1 cellular context compared by ENCODE assay signal in the genomic region with DNA sequence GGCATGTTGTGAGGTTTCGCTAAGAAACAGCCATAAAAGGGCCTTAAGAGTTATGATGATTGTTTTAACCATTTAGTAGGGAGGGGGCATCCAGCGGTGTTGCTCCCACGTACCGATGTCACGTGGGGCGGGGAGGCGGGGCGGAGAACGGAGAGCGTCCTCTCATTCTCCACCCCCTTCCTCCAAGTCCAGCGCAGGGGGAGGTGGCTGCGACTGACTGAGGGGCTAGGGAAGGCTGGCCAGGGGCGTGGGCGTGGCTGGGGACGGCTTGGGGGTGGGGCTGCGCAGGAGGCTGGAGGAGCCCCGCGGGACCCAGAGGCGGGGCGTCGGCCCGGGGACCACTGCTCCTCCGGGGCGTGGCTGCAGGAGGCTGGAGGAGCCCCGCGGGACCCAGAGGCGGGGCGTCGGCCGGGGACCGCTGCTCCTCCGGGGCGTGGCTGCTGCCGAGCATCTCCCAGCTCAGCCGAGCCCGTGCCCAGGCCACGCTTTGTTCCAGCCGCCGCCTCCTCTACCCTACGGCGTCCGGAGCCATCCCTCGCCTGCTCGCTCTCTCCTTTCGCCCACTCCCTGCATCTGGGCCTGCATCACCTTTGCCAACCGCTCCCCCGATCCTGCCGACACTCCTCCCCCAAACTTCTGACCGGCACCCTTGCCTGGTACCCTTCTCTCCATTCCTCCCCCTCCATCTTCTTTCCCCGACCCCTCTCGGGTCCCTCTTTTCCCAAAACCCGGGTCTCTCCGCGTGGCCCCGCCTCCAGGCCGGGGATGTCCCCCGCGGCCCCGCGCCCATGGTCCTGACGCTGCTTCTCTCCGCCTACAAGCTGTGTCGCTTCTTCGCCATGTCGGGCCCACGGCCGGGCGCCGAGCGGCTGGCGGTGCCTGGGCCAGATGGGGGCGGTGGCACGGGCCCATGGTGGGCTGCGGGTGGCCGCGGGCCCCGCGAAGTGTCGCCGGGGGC.
TF ChIP-seq lines count a peak whose summit lies in the region.

A gene (plus strand): TSS at position 450 of the 958 bp plus-strand sequence. CDS start 339 bp downstream, at position 789.

TF ChIP-seq in IMR-90, 13 proteins besides CTCF, POLR2A, EP300 and RAD21 (continued from another document):
- TF ChIP-seq, protein P1, sequence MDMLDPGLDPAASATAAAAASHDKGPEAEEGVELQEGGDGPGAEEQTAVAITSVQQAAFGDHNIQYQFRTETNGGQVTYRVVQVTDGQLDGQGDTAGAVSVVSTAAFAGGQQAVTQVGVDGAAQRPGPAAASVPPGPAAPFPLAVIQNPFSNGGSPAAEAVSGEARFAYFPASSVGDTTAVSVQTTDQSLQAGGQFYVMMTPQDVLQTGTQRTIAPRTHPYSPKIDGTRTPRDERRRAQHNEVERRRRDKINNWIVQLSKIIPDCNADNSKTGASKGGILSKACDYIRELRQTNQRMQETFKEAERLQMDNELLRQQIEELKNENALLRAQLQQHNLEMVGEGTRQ (IDR thresholded peaks at IDR 0.05; ENCODE audit: low read depth, low read length): peak; percentile 96
- TF ChIP-seq BHLHE40 (IDR thresholded peaks at IDR 0.05; ENCODE audit: low read depth, low read length) (peak; percentile 26; the same call in 1 of the 2 replicates), MAZ (IDR thresholded peaks at IDR 0.05; ENCODE audit: borderline replicate concordance, low read depth, low read length) (peak; percentile 91; the same call in 1 of the 2 replicates), NFE2L2 (IDR thresholded peaks at IDR 0.05; ENCODE audit: low read depth, low read length) (no peak), SMC3 (IDR thresholded peaks at IDR 0.05; ENCODE audit: low read depth, low read length) (no peak), FOS (IDR thresholded peaks at IDR 0.05; ENCODE audit: low read depth, low read length) (no peak), MAFK (IDR thresholded peaks at IDR 0.05; ENCODE audit: low read depth, low read length) (no peak), RFX5 (IDR thresholded peaks at IDR 0.05; ENCODE audit: low read depth, low read length) (no peak), RCOR1 (IDR thresholded peaks at IDR 0.05; ENCODE audit: insufficient replicate concordance, low read length) (no peak), CHD1 (IDR thresholded peaks at IDR 0.05; ENCODE audit: low read depth, low read length) (no peak), MXI1 (IDR thresholded peaks at IDR 0.05; ENCODE audit: borderline replicate concordance, low read depth, low read length) (no peak)
- TF ChIP-seq, protein P2, sequence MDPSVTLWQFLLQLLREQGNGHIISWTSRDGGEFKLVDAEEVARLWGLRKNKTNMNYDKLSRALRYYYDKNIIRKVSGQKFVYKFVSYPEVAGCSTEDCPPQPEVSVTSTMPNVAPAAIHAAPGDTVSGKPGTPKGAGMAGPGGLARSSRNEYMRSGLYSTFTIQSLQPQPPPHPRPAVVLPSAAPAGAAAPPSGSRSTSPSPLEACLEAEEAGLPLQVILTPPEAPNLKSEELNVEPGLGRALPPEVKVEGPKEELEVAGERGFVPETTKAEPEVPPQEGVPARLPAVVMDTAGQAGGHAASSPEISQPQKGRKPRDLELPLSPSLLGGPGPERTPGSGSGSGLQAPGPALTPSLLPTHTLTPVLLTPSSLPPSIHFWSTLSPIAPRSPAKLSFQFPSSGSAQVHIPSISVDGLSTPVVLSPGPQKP (IDR thresholded peaks at IDR 0.05; ENCODE audit: borderline replicate concordance, low read depth, low read length): no peak
